19 cellular contexts compared by ENCODE assay signal in the genomic region with DNA sequence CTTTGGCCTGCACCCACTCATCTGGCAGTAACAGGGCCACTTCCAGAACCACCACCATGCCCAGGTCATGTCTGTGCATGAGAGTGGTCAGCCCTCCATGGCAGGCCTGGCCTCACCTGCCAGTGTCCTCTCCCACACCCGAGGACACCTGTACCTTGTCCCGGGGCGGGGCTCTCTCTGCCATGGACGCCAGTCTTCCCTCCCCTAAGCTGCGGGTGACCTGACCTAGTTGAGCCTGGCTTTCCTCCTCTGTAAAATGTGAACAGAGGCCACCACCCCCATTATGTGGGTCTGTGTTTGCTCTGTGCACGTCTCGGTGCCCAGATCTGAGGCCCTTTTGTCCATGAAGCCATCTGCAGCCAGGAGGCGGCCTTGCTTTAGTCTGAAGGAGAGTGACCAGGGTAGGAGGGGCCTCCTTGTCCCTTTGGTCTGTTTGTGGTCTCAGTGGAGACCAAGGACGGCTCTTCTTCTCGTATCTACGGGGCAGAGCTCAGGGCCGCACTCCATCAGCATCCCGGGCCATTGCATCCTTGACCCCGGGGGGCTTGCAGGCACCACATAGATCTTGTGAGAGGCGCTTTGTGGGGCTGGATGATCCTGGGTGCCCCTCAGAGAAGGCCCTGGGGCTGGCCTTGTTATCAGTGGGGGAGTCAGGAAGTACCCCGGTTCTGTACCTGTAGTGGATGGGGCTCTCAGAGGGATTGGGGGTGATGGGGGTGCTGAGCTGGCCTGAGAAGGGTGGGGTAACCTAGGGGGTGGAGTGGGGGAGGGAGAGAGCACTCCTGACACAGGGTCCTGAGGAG.
A peak's percentile ranks its signal among the peaks of the same experiment; 100 is the strongest.
DNase-seq lines count a peak whose midpoint lies in the region; ATAC-seq, FAIRE-seq and TF ChIP-seq lines count a peak whose summit lies in the region.
"Had no signal": no experiment of that assay in that cellular context is flagged by ENCODE, and none has a peak within 500 bp of the region (broad histone marks: within the 10 kb centered on the region; RNA-seq: fewer than 3 reads in every experiment).

No MANE protein-coding gene starts in this region.

- no peak overlapping the region for H4K91ac ChIP-seq in H1 (replicated peaks; ENCODE audit: insufficient read length, low read length)

- H3K4me2 ChIP-seq in H1 (ENCODE audit: insufficient read depth in 1 of 2, low read depth in 2 of 2, low read length in 2 of 2), result no peak overlapping the region

- H3K27me3 ChIP-seq in H1 (replicated peaks in 1 of 4; ENCODE audit: control insufficient read depth in 3 of 4, extremely low read depth in 1 of 4, insufficient read depth in 3 of 4, low read length in 3 of 4) (peaks cover 0 to 51% (median 34%) of the 10 kb centered on the region in 4 experiments; a peak in 6 of 7 replicates), lower lobe of right lung (ENCODE audit: low read depth) (no peaks in the 10 kb centered on the region), thyroid gland (no peaks in the 10 kb centered on the region)
- H3K27me3 ChIP-seq: body of pancreas, foreskin keratinocyte, neutrophil had no signal

- H2AK5ac ChIP-seq in H1 (ENCODE audit: low read depth, low read length), result no peak overlapping the region

- H3K4ac ChIP-seq in H1 (replicated peaks; ENCODE audit: insufficient read length, low read depth, low read length), result no peak overlapping the region

- no peak overlapping the region for H3K56ac ChIP-seq in H1 (replicated peaks; ENCODE audit: insufficient read length, low read depth, low read length)

- no peaks in the 10 kb centered on the region for H3K79me1 ChIP-seq in H1 (ENCODE audit: low read depth, low read length)

- ATAC-seq in lower lobe of right lung (no peak), HG02610 (IDR thresholded peaks at IDR 0.05; ENCODE audit: unreplicated experiment) (no peak), GM21528 (IDR thresholded peaks at IDR 0.05; ENCODE audit: low FRiP score, unreplicated experiment) (no peak)
- ATAC-seq: body of pancreas; effector memory CD8-positive, alpha-beta T cell; foreskin keratinocyte; Panc1; T-cell had no signal

- no peak overlapping the region for H4K5ac ChIP-seq in H1 (ENCODE audit: insufficient read length, low read depth, low read length)

- no peaks in the 10 kb centered on the region for H3K36me3 ChIP-seq in H1 (ENCODE audit: control insufficient read depth in 2 of 4, insufficient read depth in 4 of 4, low read length in 3 of 4)
- H3K36me3 ChIP-seq in lower lobe of right lung, result no peaks in the 10 kb centered on the region
- H3K36me3 ChIP-seq in thyroid gland, result no peaks in the 10 kb centered on the region

- no peak overlapping the region for H2BK15ac ChIP-seq in H1 (ENCODE audit: low read length)

- no peak overlapping the region for H2BK5ac ChIP-seq in H1 (ENCODE audit: low read depth, low read length)

- intact Hi-C loops in lower lobe of right lung (cut with DNase I) (no loop called here), thyroid gland (cut with DNase I) (no loop called here)

- POLR2A ChIA-PET in H1 (lab: Charles Lee; ENCODE audit: partially characterized antibody), result no interaction called here

- no peak overlapping the region for H3K18ac ChIP-seq in H1 (ENCODE audit: extremely low read depth, low read length)

- 91% methylated on average over 15 of the region's 16 CpGs; no CpG with 5 or more reads in 1 of the 2 experiments for WGBS in H1 (ENCODE audit: extremely low coverage in 1 of 2, insufficient coverage in 1 of 2, insufficient read length in 1 of 2, insufficient replicate concordance in 2 of 2, low coverage in 1 of 2, low lambda C conversion rate in 2 of 2, missing lambda C conversion rate in 1 of 2), 2 experiments
- WGBS in thyroid gland, 2 donors, result 92 to 95% methylated on average over 11 of the region's 16 CpGs

- H2BK120ac ChIP-seq in H1 (replicated peaks; ENCODE audit: low read depth, low read length), result no peak overlapping the region

- TF ChIP-seq EP300 in H1 (IDR thresholded peaks at IDR 0.05; ENCODE audit: borderline replicate concordance in 1 of 2, low read depth in 2 of 2, low read length in 2 of 2), result no peak

- no peak for TF ChIP-seq POLR2A in H1 (IDR thresholded peaks at IDR 0.05; ENCODE audit: control extremely low read depth in 1 of 2, low read depth in 2 of 2, low read length in 2 of 2)
- TF ChIP-seq POLR2A in thyroid gland (IDR thresholded peaks at IDR 0.05), result no peak

- CTCF ChIA-PET in H1 (lab: Charles Lee; ENCODE audit: partially characterized antibody), result interaction anchor here (0.6 to 7.6 kb wide), 10 partner anchors 31 to 324 kb away, joined by 3 to 51 read pairs (median 4); no protein-coding TSS in a partner anchor

- H3K79me2 ChIP-seq in H1 (ENCODE audit: control insufficient read depth in 1 of 2, insufficient read depth in 2 of 2, low read length in 2 of 2), result no peaks in the 10 kb centered on the region

- TF ChIP-seq RAD21 in H1 (IDR thresholded peaks at IDR 0.05 in 1 of 2, conservative IDR thresholded peaks at IDR 0.05 in 1 of 2; ENCODE audit: low read depth in 2 of 2, low read length in 2 of 2), result peak; percentile 37 to 61; a peak in 3 of 4 replicates

- H3K23ac ChIP-seq in H1 (ENCODE audit: insufficient read length), result no peak overlapping the region

- no peak overlapping the region; the same call in 1 of the 2 replicates for H4K8ac ChIP-seq in H1 (ENCODE audit: extremely low read depth, insufficient read depth, low read length)

- peaks cover 0 to 5% (median under 1%) of the 10 kb centered on the region in 4 experiments; a peak in 3 of 7 replicates for H3K4me1 ChIP-seq in H1 (replicated peaks in 1 of 4; ENCODE audit: control insufficient read depth in 3 of 4, insufficient read depth in 4 of 4, low read length in 3 of 4)
- no peaks in the 10 kb centered on the region for H3K4me1 ChIP-seq in lower lobe of right lung
- H3K4me1 ChIP-seq in thyroid gland, result peaks cover 17 to 20% of the 10 kb centered on the region in 2 donors
- H3K4me1 ChIP-seq: foreskin keratinocyte had no signal

- H3K27ac ChIP-seq in H1 (ENCODE audit: low read depth, low read length) (no peak overlapping the region), lower lobe of right lung (no peak overlapping the region), thyroid gland (peak overlapping the region; percentile 44 to 52 (median 49))
- H3K27ac ChIP-seq: foreskin keratinocyte, neutrophil, VCaP had no signal

- H3K23me2 ChIP-seq in H1 (ENCODE audit: low read depth, low read length), result no peaks in the 10 kb centered on the region

- FAIRE-seq in H1 (lab: Jason Lieb, UNC), result no peak

- H2BK12ac ChIP-seq in H1 (ENCODE audit: low read depth, low read length), result no peak overlapping the region

- DNase-seq in activated effector memory CD4-positive, alpha-beta T cell treated with anti-CD3 and anti-CD28 coated beads, Interleukin-2, amount 50 U/mL, for 16 hours, result peak; percentile 49
- DNase-seq in activated effector memory CD4-positive, alpha-beta T cell treated with Interleukin-2 at 50 U/mL for 16 hours, result no peak
- DNase-seq in H1 (ENCODE audit: low read depth in 1 of 2, low spot score in 2 of 2), result no peak
- peak; percentile 28 for DNase-seq in lower lobe of right lung
- peak; percentile 16 to 35 for DNase-seq in thyroid gland
- DNase-seq in NCI-H1694 treated with DMSO at 0.1 percent for 48 hours (lab: John Stamatoyannopoulos, UW), result no peak
- DNase-seq: activated CD8-positive, alpha-beta memory T cell treated with anti-CD3 and anti-CD28 coated beads for 24 hours; effector memory CD8-positive, alpha-beta T cell; foreskin keratinocyte; Kasumi-1; mammary epithelial cell; NCI-H1436 had no signal

- H3K4me3 ChIP-seq in H1 (ENCODE audit: extremely low read depth in 1 of 4, insufficient read depth in 2 of 4, low read depth in 3 of 4, low read length in 4 of 4) (no peak overlapping the region), lower lobe of right lung (no peak overlapping the region), thyroid gland (replicated peaks in 1 of 3) (no peak overlapping the region)
- H3K4me3 ChIP-seq: body of pancreas had no signal

- peaks cover 0 to 5% of the 10 kb centered on the region in 2 experiments for H4K20me1 ChIP-seq in H1 (replicated peaks in 1 of 2; ENCODE audit: control insufficient read depth in 1 of 2, insufficient read depth in 2 of 2, low read length in 2 of 2)

- H3K9ac ChIP-seq in H1 (replicated peaks in 1 of 4; ENCODE audit: extremely low read depth in 1 of 4, low read depth in 3 of 4, low read length in 3 of 4), result no peak overlapping the region

- H2AFZ ChIP-seq in H1 (ENCODE audit: low read length), result no peak overlapping the region

- peak in 2 of 3 experiments; percentile 19 to 24; a peak in 2 of 4 replicates for TF ChIP-seq CTCF in H1 (IDR thresholded peaks at IDR 0.05; ENCODE audit: control extremely low read depth in 1 of 3, insufficient read depth in 1 of 3, low read depth in 1 of 3, low read length in 3 of 3)
- TF ChIP-seq CTCF in lower lobe of right lung (IDR thresholded peaks at IDR 0.05), result no peak
- TF ChIP-seq CTCF in thyroid gland (IDR thresholded peaks at IDR 0.05), result no peak

- H3K9me3 ChIP-seq in H1 (ENCODE audit: insufficient read depth in 2 of 2, low read depth in 1 of 2, low read length in 1 of 2) (peaks cover 0 to 5% of the 10 kb centered on the region in 2 experiments; a peak in 1 of 4 replicates), lower lobe of right lung (no peaks in the 10 kb centered on the region), thyroid gland (no peaks in the 10 kb centered on the region)
- H3K9me3 ChIP-seq: body of pancreas, neutrophil had no signal

- H2BK20ac ChIP-seq in H1 (ENCODE audit: low read length), result no peak overlapping the region

- H3K14ac ChIP-seq in H1 (ENCODE audit: insufficient read length), result no peak overlapping the region

TF ChIP-seq in H1, 55 proteins besides CTCF, POLR2A, EP300 and RAD21:
- no peak for TF ChIP-seq BACH1 (IDR thresholded peaks at IDR 0.05; ENCODE audit: low read length)
- TF ChIP-seq HDAC2 (IDR thresholded peaks at IDR 0.05; ENCODE audit: borderline replicate concordance in 1 of 2, low read depth in 2 of 2, low read length in 2 of 2), result no peak

Comparison
In these comparisons a context has a peak if more than half of its experiments do, and no peak if none do; other contexts are left out.
1. DNase-seq: peak in activated effector memory CD4-positive, alpha-beta T cell treated with anti-CD3 and anti-CD28 coated beads, Interleukin-2, amount 50 U/mL, for 16 hours (single experiment), lower lobe of right lung (single experiment) and thyroid gland (2 of 2); none in activated effector memory CD4-positive, alpha-beta T cell treated with Interleukin-2 at 50 U/mL for 16 hours (single experiment), H1 (0 of 2) and NCI-H1694 treated with DMSO at 0.1 percent for 48 hours (single experiment).
2. H3K27ac ChIP-seq: peak in thyroid gland (3 of 3); none in H1 (single experiment) and lower lobe of right lung (single experiment).
3. CTCF ChIP-seq: peak in H1 (2 of 3); none in lower lobe of right lung (single experiment) and thyroid gland (0 of 6).